Comparison of ENCODE assay signal across 18 cellular contexts in genomic region chr1:2864203-2864905, GRCh38.
DNase-seq lines count a peak whose midpoint lies in the region; ATAC-seq and TF ChIP-seq lines count a peak whose summit lies in the region.
"Had no signal": no experiment of that assay in that cellular context is flagged by ENCODE, and none has a peak within 500 bp of the region (broad histone marks: within the 10 kb centered on the region; RNA-seq: fewer than 3 reads in every experiment).

No MANE protein-coding gene starts in this region.

- no peak overlapping the region for H3K4ac ChIP-seq in neuronal stem cell (ENCODE audit: low read length)

- H2BK120ac ChIP-seq in neuronal stem cell (ENCODE audit: low read depth, low read length) = no peak overlapping the region

- no peak overlapping the region for H2BK5ac ChIP-seq in neuronal stem cell (ENCODE audit: low read length)

- H3K27me3 ChIP-seq in right atrium auricular region (peaks cover 2 to 5% of the 10 kb centered on the region in 2 donors), neuronal stem cell (ENCODE audit: control insufficient read depth in 3 of 3, insufficient read depth in 3 of 3, low read depth in 1 of 3, low read length in 3 of 3) (peaks cover 0 to 39% (median 0%) of the 10 kb centered on the region in 3 experiments)
- H3K27me3 ChIP-seq in BLaER1 treated with 17β-estradiol and CSF1 and Interleukin-3, amounts not matched to agents 10 nM and 100 nM = peaks cover 6 to 64% (median 27%) of the 10 kb centered on the region in 11 experiments; a peak in 16 of 22 replicates

- DNase-seq in left ventricle myocardium superior = peak; percentile 21
- no peak for DNase-seq in right atrium auricular region (ENCODE audit: low spot score)
- peak; percentile 40 for DNase-seq in NCI-H1436 (lab: John Stamatoyannopoulos, UW)
- no peak for DNase-seq in neuronal stem cell (ENCODE audit: low spot score)
- DNase-seq in glutamatergic neuron = no peak
- no peak for DNase-seq in naive thymus-derived CD8-positive, alpha-beta T cell
- no peak for DNase-seq in progenitor cell of endocrine pancreas (ENCODE audit: low spot score, unreplicated experiment)
- DNase-seq: Calu3; CD4-positive, alpha-beta T cell; CD8-positive, alpha-beta memory T cell; DMS53; DMS79 treated with DMSO at 0.1 percent for 48 hours; GF-D8; H9 had no signal

- POLR2A ChIA-PET in naive thymus-derived CD8-positive, alpha-beta T cell (lab: Charles Lee) = no interaction called here

- H2AK5ac ChIP-seq in neuronal stem cell (ENCODE audit: low read depth, low read length) = peak overlapping the region; percentile 92

- intact Hi-C loops in left ventricle myocardium superior (cut with micrococcal nuclease) = no loop called here

- H2BK15ac ChIP-seq in neuronal stem cell (ENCODE audit: low read length) = no peak overlapping the region

- H3K27me3 Mint-ChIP-seq in glutamatergic neuron (ENCODE audit: unreplicated experiment) (peaks cover 2% of the 10 kb centered on the region), progenitor cell of endocrine pancreas (no peaks in the 10 kb centered on the region)
- H3K27me3 Mint-ChIP-seq in naive thymus-derived CD8-positive, alpha-beta T cell = peaks cover 0 to 3% (median 0%) of the 10 kb centered on the region in 5 donors
- H3K27me3 Mint-ChIP-seq: CD4-positive, alpha-beta T cell had no signal

- H3K4me1 ChIP-seq in right atrium auricular region (no peaks in the 10 kb centered on the region), neuronal stem cell (ENCODE audit: control insufficient read depth in 2 of 2, insufficient read depth in 1 of 2, low read depth in 1 of 2, low read length in 2 of 2) (no peaks in the 10 kb centered on the region)
- H3K4me1 ChIP-seq in BLaER1 treated with 17β-estradiol and CSF1 and Interleukin-3, amounts not matched to agents 10 nM and 100 nM = peaks cover 11 to 61% (median 43%) of the 10 kb centered on the region in 10 experiments; a peak in 19 of 20 replicates

- H4K8ac ChIP-seq in neuronal stem cell (ENCODE audit: low read depth, low read length) = no peak overlapping the region

- no CpG with 5 or more reads among the region's 29 CpGs for WGBS in neuronal stem cell (ENCODE audit: extremely low coverage in 2 of 2, insufficient read length in 2 of 2, insufficient replicate concordance in 1 of 2), 2 donors

- H3K4me3 ChIP-seq in right atrium auricular region = no peak overlapping the region
- no peak overlapping the region; a peak in 1 of 20 replicates for H3K4me3 ChIP-seq in BLaER1 treated with 17β-estradiol and CSF1 and Interleukin-3, amounts not matched to agents 10 nM and 100 nM
- H3K4me3 ChIP-seq in neuronal stem cell (ENCODE audit: low read length in 2 of 2) = no peak overlapping the region
- H3K4me3 ChIP-seq: GM23338 had no signal

- peak overlapping the region; percentile 40 to 90 (median 82); a peak in 19 of 22 replicates for H3K4me2 ChIP-seq in BLaER1 treated with 17β-estradiol and CSF1 and Interleukin-3, amounts not matched to agents 10 nM and 100 nM
- H3K4me2 ChIP-seq in neuronal stem cell (ENCODE audit: insufficient read depth, low read length, poor library complexity, severe bottlenecking) = no peak overlapping the region
- H3K4me2 ChIP-seq: GM23338 had no signal

- H3K27ac ChIP-seq in right atrium auricular region (no peak overlapping the region), neuronal stem cell (replicated peaks; ENCODE audit: low read length) (no peak overlapping the region)
- no peak overlapping the region; a peak in 1 of 22 replicates for H3K27ac ChIP-seq in BLaER1 treated with 17β-estradiol and CSF1 and Interleukin-3, amounts not matched to agents 10 nM and 100 nM

- H3K79me1 ChIP-seq in neuronal stem cell (ENCODE audit: low read depth, low read length) = no peaks in the 10 kb centered on the region

- H3K27ac Mint-ChIP-seq in glutamatergic neuron (ENCODE audit: unreplicated experiment) = no peak overlapping the region
- H3K27ac Mint-ChIP-seq in naive thymus-derived CD8-positive, alpha-beta T cell = no peak overlapping the region
- H3K27ac Mint-ChIP-seq in progenitor cell of endocrine pancreas = no peak overlapping the region
- H3K27ac Mint-ChIP-seq: CD14-positive monocyte; CD4-positive, alpha-beta T cell; CD8-positive, alpha-beta memory T cell; GM23338; H9 had no signal

- no peak overlapping the region for H4K91ac ChIP-seq in neuronal stem cell (ENCODE audit: low read depth, low read length, poor library complexity)

- peak overlapping the region; percentile 35 for H3K18ac ChIP-seq in neuronal stem cell (ENCODE audit: low read length)

- H4K20me1 ChIP-seq in BLaER1 treated with 17β-estradiol and CSF1 and Interleukin-3, amounts not matched to agents 10 nM and 100 nM = peaks cover 0 to 46% (median 0%) of the 10 kb centered on the region in 11 experiments; a peak in 10 of 22 replicates

- peak overlapping the region in 4 of 11 experiments; percentile 29 to 52 (median 36); a peak in 5 of 22 replicates for H3K9ac ChIP-seq in BLaER1 treated with 17β-estradiol and CSF1 and Interleukin-3, amounts not matched to agents 10 nM and 100 nM
- H3K9ac ChIP-seq in neuronal stem cell (ENCODE audit: low read depth, low read length, poor library complexity) = no peak overlapping the region

- H2AFZ ChIP-seq in neuronal stem cell (ENCODE audit: low read length) = no peak overlapping the region
- H2AFZ ChIP-seq: GM23338 had no signal

- H3K14ac ChIP-seq in neuronal stem cell (ENCODE audit: low read length) = no peak overlapping the region

- H3K23ac ChIP-seq in neuronal stem cell (ENCODE audit: low read depth, low read length, poor library complexity) = no peak overlapping the region

- H3K36me3 Mint-ChIP-seq in glutamatergic neuron (ENCODE audit: unreplicated experiment) (no peaks in the 10 kb centered on the region), progenitor cell of endocrine pancreas (ENCODE audit: insufficient read depth) (peaks cover 2% of the 10 kb centered on the region)
- H3K36me3 Mint-ChIP-seq in naive thymus-derived CD8-positive, alpha-beta T cell = no peaks in the 10 kb centered on the region
- H3K36me3 Mint-ChIP-seq: CD14-positive monocyte; CD8-positive, alpha-beta memory T cell had no signal

- no peak for TF ChIP-seq CTCF in right atrium auricular region (IDR thresholded peaks at IDR 0.05)
- no peak for TF ChIP-seq CTCF in glutamatergic neuron (IDR thresholded peaks at IDR 0.05; ENCODE audit: partially characterized antibody, unreplicated experiment)
- TF ChIP-seq CTCF in progenitor cell of endocrine pancreas (IDR thresholded peaks at IDR 0.05; ENCODE audit: unreplicated experiment) = no peak

- H3K9me3 Mint-ChIP-seq in glutamatergic neuron (ENCODE audit: unreplicated experiment) (peaks cover 3% of the 10 kb centered on the region), progenitor cell of endocrine pancreas (ENCODE audit: low read depth) (peaks cover 8% of the 10 kb centered on the region)
- H3K9me3 Mint-ChIP-seq in naive thymus-derived CD8-positive, alpha-beta T cell = peaks cover 0 to 4% (median 0%) of the 10 kb centered on the region in 9 donors
- H3K9me3 Mint-ChIP-seq: CD4-positive, alpha-beta T cell had no signal

- H3K4me3 Mint-ChIP-seq in glutamatergic neuron (ENCODE audit: unreplicated experiment) (no peak overlapping the region), progenitor cell of endocrine pancreas (ENCODE audit: low read depth) (no peak overlapping the region)
- H3K4me3 Mint-ChIP-seq in naive thymus-derived CD8-positive, alpha-beta T cell = no peak overlapping the region
- H3K4me3 Mint-ChIP-seq: CD14-positive monocyte; CD4-positive, alpha-beta T cell; CD8-positive, alpha-beta memory T cell; GM23338; H9 had no signal

- no peaks in the 10 kb centered on the region for H3K4me1 Mint-ChIP-seq in glutamatergic neuron (ENCODE audit: low read depth, unreplicated experiment)
- H3K4me1 Mint-ChIP-seq in naive thymus-derived CD8-positive, alpha-beta T cell = peaks cover 0 to 12% (median 5%) of the 10 kb centered on the region in 4 donors
- no peaks in the 10 kb centered on the region for H3K4me1 Mint-ChIP-seq in progenitor cell of endocrine pancreas (ENCODE audit: low read depth)
- H3K4me1 Mint-ChIP-seq: CD14-positive monocyte; CD8-positive, alpha-beta memory T cell; GM23338; H9 had no signal

- H2BK12ac ChIP-seq in neuronal stem cell (ENCODE audit: low read length) = no peak overlapping the region

- H3K9me3 ChIP-seq in right atrium auricular region = no peaks in the 10 kb centered on the region
- H3K9me3 ChIP-seq in BLaER1 treated with 17β-estradiol and CSF1 and Interleukin-3, amounts not matched to agents 10 nM and 100 nM (replicated peaks in 1 of 11) = peaks cover 0 to 11% (median 5%) of the 10 kb centered on the region in 11 experiments; a peak in 9 of 22 replicates
- H3K9me3 ChIP-seq in neuronal stem cell (replicated peaks in 1 of 2; ENCODE audit: control insufficient read depth in 2 of 2, insufficient read depth in 1 of 2, low read depth in 1 of 2, low read length in 2 of 2) = no peaks in the 10 kb centered on the region

- H3K36me3 ChIP-seq in right atrium auricular region (no peaks in the 10 kb centered on the region), neuronal stem cell (replicated peaks in 1 of 2; ENCODE audit: control insufficient read depth in 2 of 2, insufficient read depth in 2 of 2, low read length in 2 of 2) (no peaks in the 10 kb centered on the region)
- H3K36me3 ChIP-seq in BLaER1 treated with 17β-estradiol and CSF1 and Interleukin-3, amounts not matched to agents 10 nM and 100 nM = no peaks in the 10 kb centered on the region

- no peak for ATAC-seq in left ventricle myocardium superior
- ATAC-seq in naive thymus-derived CD8-positive, alpha-beta T cell = no peak
- ATAC-seq: GM23338, HCT116 had no signal

Comparison
In these comparisons a context has a peak if more than half of its experiments do, and no peak if none do; other contexts are left out.
1. DNase-seq: peak in left ventricle myocardium superior (single experiment) and NCI-H1436 (single experiment); none in right atrium auricular region (single experiment), neuronal stem cell (single experiment), glutamatergic neuron (single experiment), naive thymus-derived CD8-positive, alpha-beta T cell (0 of 10) and progenitor cell of endocrine pancreas (single experiment).